21 cellular contexts compared by ENCODE assay signal in genomic region chr4:81930506-81931238, GRCh38.
DNase-seq lines count a peak whose midpoint lies in the region; ATAC-seq and TF ChIP-seq lines count a peak whose summit lies in the region.
"Had no signal": no experiment of that assay in that cellular context is flagged by ENCODE, and none has a peak within 500 bp of the region (broad histone marks: within the 10 kb centered on the region; RNA-seq: fewer than 3 reads in every experiment).

No MANE protein-coding gene starts in this region.

- no peak overlapping the region for H2AFZ ChIP-seq in hepatocyte
- H2AFZ ChIP-seq: GM23338, PC-9 had no signal

- no peak overlapping the region for H3K4me2 ChIP-seq in hepatocyte
- H3K4me2 ChIP-seq: GM23338, PC-9 had no signal

- H3K36me3 Mint-ChIP-seq in activated naive CD8-positive, alpha-beta T cell treated with anti-CD3 and anti-CD28 coated beads, Interleukin-2, amount 50 U/mL, for 24 hours (ENCODE audit: low read depth): no peaks in the 10 kb centered on the region
- H3K36me3 Mint-ChIP-seq: T-cell had no signal

- no peak for TF ChIP-seq CTCF in hepatocyte (IDR thresholded peaks at IDR 0.05; ENCODE audit: poor library complexity)

- no peak overlapping the region for H3K27ac ChIP-seq in hepatocyte
- H3K27ac ChIP-seq: PC-9, RWPE1 had no signal

- no peaks in the 10 kb centered on the region for H3K9me2 ChIP-seq in hepatocyte (replicated peaks; ENCODE audit: insufficient read depth)

- no peak overlapping the region for H3K4me3 Mint-ChIP-seq in activated naive CD8-positive, alpha-beta T cell treated with anti-CD3 and anti-CD28 coated beads, Interleukin-2, amount 50 U/mL, for 24 hours
- H3K4me3 Mint-ChIP-seq: GM23338, T-cell had no signal

- H3K36me3 ChIP-seq in hepatocyte (replicated peaks; ENCODE audit: insufficient read depth, low read depth): no peaks in the 10 kb centered on the region

- peaks cover 2% of the 10 kb centered on the region for H3K27me3 Mint-ChIP-seq in activated naive CD8-positive, alpha-beta T cell treated with anti-CD3 and anti-CD28 coated beads, Interleukin-2, amount 50 U/mL, for 24 hours

- whole genome bisulfite sequencing in hepatocyte (ENCODE audit: low lambda C conversion rate, missing lambda C conversion rate): 91% methylated on average over 3 of the region's 3 CpGs

- DNase-seq in activated naive CD8-positive, alpha-beta T cell treated with anti-CD3 and anti-CD28 coated beads, Interleukin-2, amount 50 U/mL, for 24 hours: peak; percentile 8
- DNase-seq in hepatocyte (ENCODE audit: low spot score): no peak
- DNase-seq in NCI-H1105 (lab: John Stamatoyannopoulos, UW): no peak
- DNase-seq in NOMO-1 treated with dmso at 0.1 percent for 144 hours (lab: John Stamatoyannopoulos, UW; ENCODE audit: unreplicated experiment): no peak
- no peak for DNase-seq in NCI-H1436 treated with DMSO at 0.1 percent for 48 hours (lab: John Stamatoyannopoulos, UW)
- DNase-seq: C1 segment of cervical spinal cord, HCEC 1CT, IMR-90, NCI-H1436, NCI-H2029, NCI-H345, NCI-H524 treated with DMSO at 0.1 percent for 48 hours, PC-9, SIG-M5, T-cell had no signal

- ATAC-seq in GM18867 (IDR thresholded peaks at IDR 0.05; ENCODE audit: unreplicated experiment): peak; percentile 63
- peak; percentile 70 for ATAC-seq in GM21447 (IDR thresholded peaks at IDR 0.05; ENCODE audit: unreplicated experiment)
- ATAC-seq in HG03342 (IDR thresholded peaks at IDR 0.05; ENCODE audit: unreplicated experiment): peak; percentile 58
- peak; percentile 93 for ATAC-seq in activated naive CD8-positive, alpha-beta T cell treated with anti-CD3 and anti-CD28 coated beads, Interleukin-2, amount 50 U/mL, for 24 hours
- ATAC-seq: GM23338, SK-N-SH treated with all-trans-retinoic acid at 6 μM for 48 hours, T-cell had no signal

- no peaks in the 10 kb centered on the region for H3K9me3 Mint-ChIP-seq in activated naive CD8-positive, alpha-beta T cell treated with anti-CD3 and anti-CD28 coated beads, Interleukin-2, amount 50 U/mL, for 24 hours
- H3K9me3 Mint-ChIP-seq: GM23338, T-cell had no signal

- H3K4me1 Mint-ChIP-seq in activated naive CD8-positive, alpha-beta T cell treated with anti-CD3 and anti-CD28 coated beads, Interleukin-2, amount 50 U/mL, for 24 hours: peaks cover 11% of the 10 kb centered on the region
- H3K4me1 Mint-ChIP-seq: GM23338, T-cell had no signal

- H3K4me3 ChIP-seq in hepatocyte: no peak overlapping the region
- H3K4me3 ChIP-seq: GM23338, PC-9 had no signal

- H3K4me1 ChIP-seq in hepatocyte (ENCODE audit: insufficient read depth): no peaks in the 10 kb centered on the region

- H3K9me3 ChIP-seq in hepatocyte (ENCODE audit: low read depth): no peaks in the 10 kb centered on the region

- H3K27me3 ChIP-seq in hepatocyte: no peaks in the 10 kb centered on the region

- no peaks in the 10 kb centered on the region for H4K20me1 ChIP-seq in hepatocyte (ENCODE audit: insufficient read depth, poor library complexity, severe bottlenecking)

- H3K27ac Mint-ChIP-seq in activated naive CD8-positive, alpha-beta T cell treated with anti-CD3 and anti-CD28 coated beads, Interleukin-2, amount 50 U/mL, for 24 hours: peak overlapping the region; percentile 68
- H3K27ac Mint-ChIP-seq: GM23338, T-cell had no signal

- H3K79me2 ChIP-seq in hepatocyte: no peaks in the 10 kb centered on the region
